In the genomic region with DNA sequence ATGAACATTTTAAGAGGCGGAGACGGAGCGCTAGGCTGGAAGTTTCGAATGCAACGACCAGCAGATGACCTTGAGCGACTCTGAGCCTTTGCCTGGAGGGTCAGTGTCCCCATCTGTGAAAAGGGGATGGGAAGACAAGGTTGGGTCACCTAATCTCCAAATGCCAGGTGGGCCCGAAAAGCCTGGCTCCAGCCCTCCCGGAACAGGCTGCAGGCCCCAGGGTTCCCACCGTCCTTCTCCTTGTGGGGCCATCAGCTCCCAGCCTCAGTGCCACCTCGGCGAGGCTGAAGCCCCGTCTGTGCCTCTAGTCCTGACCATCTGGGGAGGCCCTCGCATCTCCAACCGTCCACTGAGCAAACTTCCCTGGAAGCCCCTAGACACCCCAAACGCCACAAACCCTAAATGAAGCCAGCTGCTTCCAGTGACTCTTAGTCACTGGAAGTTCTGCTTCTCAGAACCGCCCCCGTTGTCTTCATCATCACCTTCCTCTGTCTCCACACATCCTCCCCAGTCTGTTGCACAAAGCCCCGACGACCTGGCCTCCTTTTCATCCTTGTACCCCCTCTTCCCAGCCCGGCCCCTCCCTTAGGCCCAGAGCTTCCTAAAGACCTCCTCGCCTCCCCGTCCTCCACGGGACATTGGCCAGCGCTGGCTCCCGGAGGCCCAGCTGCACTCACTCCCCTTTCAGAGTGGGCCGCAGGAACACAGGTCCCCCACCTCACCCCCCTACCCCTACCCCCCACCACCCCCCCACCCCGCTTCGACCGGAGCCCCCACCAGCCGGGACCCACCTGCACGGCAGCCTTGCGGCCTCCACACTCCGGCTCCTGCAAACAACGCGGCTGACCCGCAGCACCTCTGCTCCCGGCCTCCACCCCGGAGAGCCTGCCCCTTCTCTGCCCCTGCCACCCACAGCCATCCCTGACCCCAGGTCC, we compare ENCODE assay signal across 8 cellular contexts. TPM values are rescaled to one million over a fixed set of nuclear protein-coding genes. Genes with fewer than 3 reads are reported as not detected.
A peak's percentile ranks its signal among the peaks of the same experiment; 100 is the strongest.
DNase-seq lines count a peak whose midpoint lies in the region; ATAC-seq and TF ChIP-seq lines count a peak whose summit lies in the region.

No MANE protein-coding gene starts in this region.

- H3K4me2 ChIP-seq in smooth muscle cell = peak overlapping the region; percentile 89

- no peaks in the 10 kb centered on the region for H3K9me3 ChIP-seq in iPS-15b (ENCODE audit: control insufficient read depth, insufficient read depth, low read length)
- no peaks in the 10 kb centered on the region for H3K9me3 ChIP-seq in smooth muscle cell (replicated peaks; ENCODE audit: low read depth)

- H3K4me3 ChIP-seq in iPS-15b (ENCODE audit: low read depth, low read length) (peak overlapping the region; percentile 65), smooth muscle cell (peak overlapping the region; percentile 60)

- H3K27me3 ChIP-seq in iPS-15b (ENCODE audit: control insufficient read depth, insufficient read depth, low read length) (peaks cover 6% of the 10 kb centered on the region), smooth muscle cell (ENCODE audit: low read depth) (no peaks in the 10 kb centered on the region)

- no peaks in the 10 kb centered on the region for H3F3A ChIP-seq in smooth muscle cell (ENCODE audit: low read depth)

- in situ Hi-C loops in GM13977 (cut with MboI; ENCODE audit: low pct_unique_long_range_greater_than_20kb, low sequenced_read_pairs, unreplicated experiment) = no loop called here

- H3K27me3 Mint-ChIP-seq in activated naive CD8-positive, alpha-beta T cell = peaks cover 31% of the 10 kb centered on the region

- H3K36me3 ChIP-seq in iPS-15b (ENCODE audit: control insufficient read depth, insufficient read depth, low read length) (peaks cover 2% of the 10 kb centered on the region), smooth muscle cell (ENCODE audit: low read depth) (no peaks in the 10 kb centered on the region)

- H3K36me3 Mint-ChIP-seq in activated naive CD8-positive, alpha-beta T cell = no peaks in the 10 kb centered on the region

- H3K27ac Mint-ChIP-seq in activated naive CD8-positive, alpha-beta T cell = no peak overlapping the region

- H3K27ac ChIP-seq in smooth muscle cell (ENCODE audit: low read depth) = peak overlapping the region; percentile 72

- 61% methylated on average over 25 of the region's 38 CpGs for WGBS in smooth muscle cell (ENCODE audit: low lambda C conversion rate)

- peak overlapping the region; percentile 72 for H3K4me3 Mint-ChIP-seq in activated naive CD8-positive, alpha-beta T cell

- H3K9ac ChIP-seq in iPS-15b (ENCODE audit: low read depth, low read length) = no peak overlapping the region
- peak overlapping the region; percentile 51 for H3K9ac ChIP-seq in smooth muscle cell (ENCODE audit: low read depth)

- TF ChIP-seq CTCF in GM13977 (IDR thresholded peaks at IDR 0.05; ENCODE audit: extremely low read depth, insufficient read depth, missing control alignments) (no peak), smooth muscle cell (IDR thresholded peaks at IDR 0.05; ENCODE audit: borderline replicate concordance, insufficient read depth, poor library complexity, severe bottlenecking) (no peak)

- peaks cover 36% of the 10 kb centered on the region for H3K79me2 ChIP-seq in smooth muscle cell (ENCODE audit: low read depth)

- peak overlapping the region; percentile 87 for H2AFZ ChIP-seq in smooth muscle cell (ENCODE audit: low read depth)

- H4K20me1 ChIP-seq in smooth muscle cell (ENCODE audit: low read depth) = peaks cover 33% of the 10 kb centered on the region

- H3K4me1 Mint-ChIP-seq in activated naive CD8-positive, alpha-beta T cell (ENCODE audit: low read depth) = peaks cover 7% of the 10 kb centered on the region

- peaks cover 5% of the 10 kb centered on the region for H3K4me1 ChIP-seq in iPS-15b (ENCODE audit: control insufficient read depth, insufficient read depth, low read length)
- H3K4me1 ChIP-seq in smooth muscle cell (ENCODE audit: low read depth) = peaks cover 18% of the 10 kb centered on the region

- DNase-seq in GM13977 (ENCODE audit: low spot score) (peak; percentile 23), smooth muscle cell (lab: John Stamatoyannopoulos, UW; ENCODE audit: unreplicated experiment) (no peak), NCI-H1694 treated with DMSO at 0.1 percent for 48 hours (lab: John Stamatoyannopoulos, UW) (no peak)

- no peaks in the 10 kb centered on the region for H3K9me3 Mint-ChIP-seq in activated naive CD8-positive, alpha-beta T cell (ENCODE audit: low read depth)

- ATAC-seq in GM18873 (IDR thresholded peaks at IDR 0.05; ENCODE audit: low FRiP score, unreplicated experiment) (no peak), GM18858 (IDR thresholded peaks at IDR 0.05; ENCODE audit: unreplicated experiment) (no peak), HG03460 (IDR thresholded peaks at IDR 0.05; ENCODE audit: unreplicated experiment) (no peak)

RNA-seq across cellular contexts. Expression of a gene that starts 1.0 kb away (rescaled TPM):
- 14.1 and 15.3 TPM in 2 replicates for total RNA-seq in smooth muscle cell
- 14.5 and 14.9 TPM in 2 replicates for polyA plus RNA-seq in smooth muscle cell
